ENCODE assay signal across 8 cellular contexts in genomic region chr15:31344824-31345605, GRCh38.
DNase-seq lines count a peak whose midpoint lies in the region; ATAC-seq, FAIRE-seq and TF ChIP-seq lines count a peak whose summit lies in the region.

No MANE protein-coding gene starts in this region.

- peaks cover 95% of the 10 kb centered on the region for H3K4me1 ChIP-seq in KMS-11 (ENCODE audit: low read depth, poor library complexity, severe bottlenecking)

- H3K9me3 Mint-ChIP-seq in stimulated activated effector memory CD8-positive, alpha-beta T cell treated with anti-CD3 and anti-CD28 coated beads, Interleukin-12 subunit alpha, Interleukin-12 subunit beta, amount 100 ng/mL, for 72 hours = no peaks in the 10 kb centered on the region

- ATAC-seq in stimulated activated effector memory CD8-positive, alpha-beta T cell treated with anti-CD3 and anti-CD28 coated beads, Interleukin-12 subunit alpha, Interleukin-12 subunit beta, amount 100 ng/mL, for 72 hours = peak; percentile 56
- no peak for ATAC-seq in HG03280 (IDR thresholded peaks at IDR 0.05; ENCODE audit: unreplicated experiment)

- H3K27ac Mint-ChIP-seq in stimulated activated effector memory CD8-positive, alpha-beta T cell treated with anti-CD3 and anti-CD28 coated beads, Interleukin-12 subunit alpha, Interleukin-12 subunit beta, amount 100 ng/mL, for 72 hours = peak overlapping the region; percentile 99

- peaks cover 100% of the 10 kb centered on the region for H3K4me1 Mint-ChIP-seq in stimulated activated effector memory CD8-positive, alpha-beta T cell treated with anti-CD3 and anti-CD28 coated beads, Interleukin-12 subunit alpha, Interleukin-12 subunit beta, amount 100 ng/mL, for 72 hours

- peak overlapping the region; percentile 82 for H3K9ac ChIP-seq in KMS-11

- peak; percentile 69 for DNase-seq in activated effector memory CD4-positive, alpha-beta T cell treated with anti-CD3 and anti-CD28 coated beads, Interleukin-2, amount 50 U/mL, for 16 hours
- no peak for DNase-seq in activated effector memory CD4-positive, alpha-beta T cell treated with Interleukin-2 at 50 U/mL for 16 hours
- DNase-seq in erythroblast (lab: John Stamatoyannopoulos, UW) (peak; percentile 46 to 55), GM19239 (ENCODE audit: insufficient read length, low spot score) (no peak), NCI-H2081 treated with DMSO at 0.1 percent for 48 hours (lab: John Stamatoyannopoulos, UW) (no peak)
- DNase-seq in stimulated activated effector memory CD8-positive, alpha-beta T cell treated with anti-CD3 and anti-CD28 coated beads, Interleukin-12 subunit alpha, Interleukin-12 subunit beta, amount 100 ng/mL, for 72 hours (ENCODE audit: low spot score in 2 of 2) = peak in 1 of 2 donors; percentile 76

- peaks cover 56% of the 10 kb centered on the region for H3K36me3 Mint-ChIP-seq in stimulated activated effector memory CD8-positive, alpha-beta T cell treated with anti-CD3 and anti-CD28 coated beads, Interleukin-12 subunit alpha, Interleukin-12 subunit beta, amount 100 ng/mL, for 72 hours

- peaks cover 23% of the 10 kb centered on the region for H4K20me1 ChIP-seq in KMS-11 (ENCODE audit: insufficient read depth)

- peak overlapping the region; percentile 1 for H3K4me3 ChIP-seq in KMS-11 (IDR thresholded peaks at IDR 0.05; ENCODE audit: insufficient read depth, low read depth, low read length)

- peaks cover 100% of the 10 kb centered on the region for H3K79me2 ChIP-seq in KMS-11 (ENCODE audit: insufficient read depth, low read depth)

- H3K4me2 ChIP-seq in KMS-11 = peak overlapping the region; percentile 99

- no peak for TF ChIP-seq CTCF in KMS-11 (conservative IDR thresholded peaks at IDR 0.05; ENCODE audit: low read depth, low read length)

- no peak for FAIRE-seq in GM19239 (lab: Jason Lieb, UNC)

- no peak for TF ChIP-seq POLR2A in erythroblast (IDR thresholded peaks at IDR 0.05; ENCODE audit: low read length)

- peaks cover 3% of the 10 kb centered on the region; the same call in 1 of the 2 replicates for H3K36me3 ChIP-seq in KMS-11 (ENCODE audit: insufficient read depth)

- peak overlapping the region; percentile 100 for H3K4me3 Mint-ChIP-seq in stimulated activated effector memory CD8-positive, alpha-beta T cell treated with anti-CD3 and anti-CD28 coated beads, Interleukin-12 subunit alpha, Interleukin-12 subunit beta, amount 100 ng/mL, for 72 hours

- H3K27ac ChIP-seq in KMS-11 = peak overlapping the region; percentile 95

- no peak overlapping the region for H2AFZ ChIP-seq in KMS-11 (ENCODE audit: low read depth)

- H3K27me3 ChIP-seq in KMS-11 (ENCODE audit: insufficient read depth, low read depth) = no peaks in the 10 kb centered on the region

Comparison
In these comparisons a context has a peak if more than half of its experiments do, and no peak if none do; other contexts are left out.
1. DNase-seq: peak in activated effector memory CD4-positive, alpha-beta T cell treated with anti-CD3 and anti-CD28 coated beads, Interleukin-2, amount 50 U/mL, for 16 hours (single experiment) and erythroblast (2 of 2); none in activated effector memory CD4-positive, alpha-beta T cell treated with Interleukin-2 at 50 U/mL for 16 hours (single experiment), GM19239 (single experiment) and NCI-H2081 treated with DMSO at 0.1 percent for 48 hours (single experiment).